16 cellular contexts compared by ENCODE assay signal in genomic region chr3:159806412-159806811, GRCh38. TPM values are rescaled to one million over a fixed set of nuclear protein-coding genes. Genes with fewer than 3 reads are reported as not detected.
DNase-seq lines count a peak whose midpoint lies in the region; ATAC-seq and TF ChIP-seq lines count a peak whose summit lies in the region.
"Had no signal": no experiment of that assay in that cellular context is flagged by ENCODE, and none has a peak within 500 bp of the region (broad histone marks: within the 10 kb centered on the region; RNA-seq: fewer than 3 reads in every experiment).

No MANE protein-coding gene starts in this region.

- dilution Hi-C loops in mammary epithelial cell (cut with HindIII; ENCODE audit: low sequenced_read_pairs), result no loop called here

- no peaks in the 10 kb centered on the region for H3K9me3 Mint-ChIP-seq in MCF 10A (ENCODE audit: unreplicated experiment)
- H3K9me3 Mint-ChIP-seq in nephron, result no peaks in the 10 kb centered on the region
- H3K9me3 Mint-ChIP-seq: activated CD4-positive, alpha-beta memory T cell treated with anti-CD3 and anti-CD28 coated beads, Interleukin-2, amount 10 ng/mL, durations not matched to agents 7 days and 5 days; activated T-helper 17 cell treated with anti-CD3 and anti-CD28 coated beads, Interleukin-2, amount 50 U/mL, for 72 hours had no signal

- BruUV-seq in MCF 10A (replicated peaks; lab: Mats Ljungman, UMichigan) (no TSS peak), mammary epithelial cell (replicated peaks; lab: Mats Ljungman, UMichigan) (no TSS peak)

- ATAC-seq in upper lobe of right lung, result peak; percentile 36
- ATAC-seq: activated T-helper 17 cell treated with anti-CD3 and anti-CD28 coated beads, Interleukin-2, amount 50 U/mL, for 72 hours had no signal

- DNase-seq in MCF 10A (ENCODE audit: unreplicated experiment) (no peak), mammary epithelial cell (no peak), fibroblast of lung (ENCODE audit: low read depth in 2 of 2) (peak in 1 of 2 donors; percentile 81), upper lobe of right lung (no peak), NCI-H128 (lab: John Stamatoyannopoulos, UW; ENCODE audit: unreplicated experiment) (no peak)
- no peak for DNase-seq in activated CD4-positive, alpha-beta T cell treated with anti-CD3 and anti-CD28 coated beads, Interleukin-2, amount 50 U/mL, for 4 hours
- DNase-seq in stimulated activated CD4-positive, alpha-beta T cell treated with anti-CD3 and anti-CD28 coated beads, Interleukin-2, amount 100 ng/mL, for 24 hours, result no peak
- DNase-seq: ACHN; activated CD4-positive, alpha-beta memory T cell treated with anti-CD3 and anti-CD28 coated beads, Interleukin-2, amount 10 ng/mL, durations not matched to agents 7 days and 5 days; Caco-2; NCI-H1048; NCI-H2227 treated with DMSO at 0.1 percent for 48 hours; trophoblast cell had no signal

- no peak overlapping the region for H2AFZ ChIP-seq in mammary epithelial cell (ENCODE audit: low read depth, low read length)
- no peak overlapping the region for H2AFZ ChIP-seq in fibroblast of lung (ENCODE audit: low read length)
- H2AFZ ChIP-seq: parathyroid adenoma had no signal

- H3K27me3 Mint-ChIP-seq in MCF 10A (ENCODE audit: insufficient read depth, unreplicated experiment) (no peaks in the 10 kb centered on the region), nephron (ENCODE audit: low read depth) (no peaks in the 10 kb centered on the region)

- WGBS in mammary epithelial cell (ENCODE audit: low coverage, missing lambda C conversion rate), result 66% methylated on average over 5 of the region's 5 CpGs

- H3K27me3 ChIP-seq in mammary epithelial cell (ENCODE audit: insufficient read depth, low read length), result no peaks in the 10 kb centered on the region
- no peaks in the 10 kb centered on the region for H3K27me3 ChIP-seq in fibroblast of lung (ENCODE audit: control insufficient read depth, insufficient read depth, low read length)
- H3K27me3 ChIP-seq in upper lobe of right lung, result no peaks in the 10 kb centered on the region

- POLR2A ChIA-PET in MCF 10A (lab: Yijun Ruan, JAX), result interaction anchor here (0.7 to 4.3 kb wide), 6 partner anchors 19 to 82 kb away, joined by 3 to 28 read pairs (median 6); no protein-coding TSS in a partner anchor

- H3K27ac Mint-ChIP-seq in MCF 10A (ENCODE audit: low read depth, unreplicated experiment) (peak overlapping the region; percentile 16), nephron (peak overlapping the region in 2 of 3 experiments; percentile 1 to 57)
- H3K27ac Mint-ChIP-seq: activated CD4-positive, alpha-beta memory T cell treated with anti-CD3 and anti-CD28 coated beads, Interleukin-2, amount 10 ng/mL, durations not matched to agents 7 days and 5 days; activated T-helper 17 cell treated with anti-CD3 and anti-CD28 coated beads, Interleukin-2, amount 50 U/mL, for 72 hours had no signal

- H3K79me2 ChIP-seq in mammary epithelial cell (ENCODE audit: insufficient read depth, low read length) (peaks cover 92% of the 10 kb centered on the region), fibroblast of lung (ENCODE audit: control insufficient read depth, insufficient read depth, low read length) (peaks cover 71% of the 10 kb centered on the region)
- H3K79me2 ChIP-seq: parathyroid adenoma had no signal

- intact Hi-C loops in MCF 10A (cut with micrococcal nuclease) (loop anchor here (5.0 kb wide), 1 partner anchor 201 kb away; no protein-coding TSS in a partner anchor), mammary epithelial cell (cut with micrococcal nuclease) (no loop called here), upper lobe of right lung (cut with DNase I) (loop anchor here (10.0 kb wide), 1 partner anchor 192 kb away; no protein-coding TSS in a partner anchor)

- H3K36me3 ChIP-seq in mammary epithelial cell (ENCODE audit: insufficient read depth, low read length), result no peaks in the 10 kb centered on the region
- H3K36me3 ChIP-seq in fibroblast of lung (ENCODE audit: control insufficient read depth, insufficient read depth, low read length), result no peaks in the 10 kb centered on the region
- H3K36me3 ChIP-seq in upper lobe of right lung, result no peaks in the 10 kb centered on the region

- in situ Hi-C loops in mammary epithelial cell (cut with MboI; ENCODE audit: low sequenced_read_pairs in 2 of 2), result loop anchor here in 1 of 2 donors (25.0 kb wide), 1 partner anchor 544 kb away; no protein-coding TSS in a partner anchor

- H3K27ac ChIP-seq in mammary epithelial cell (ENCODE audit: insufficient read depth, low read depth, low read length) (no peak overlapping the region), fibroblast of lung (ENCODE audit: insufficient read depth, low read length) (no peak overlapping the region), upper lobe of right lung (no peak overlapping the region)
- H3K27ac ChIP-seq: parathyroid adenoma had no signal

- H3K4me3 Mint-ChIP-seq in MCF 10A (ENCODE audit: unreplicated experiment) (no peak overlapping the region), nephron (no peak overlapping the region)
- H3K4me3 Mint-ChIP-seq: activated CD4-positive, alpha-beta memory T cell treated with anti-CD3 and anti-CD28 coated beads, Interleukin-2, amount 10 ng/mL, durations not matched to agents 7 days and 5 days; activated T-helper 17 cell treated with anti-CD3 and anti-CD28 coated beads, Interleukin-2, amount 50 U/mL, for 72 hours had no signal

- no peak overlapping the region for H3K4me2 ChIP-seq in mammary epithelial cell (ENCODE audit: insufficient read depth, low read depth, low read length)
- peak overlapping the region; percentile 9 for H3K4me2 ChIP-seq in fibroblast of lung (ENCODE audit: extremely low read depth, insufficient read depth, low read length)

- H3K4me3 ChIP-seq in mammary epithelial cell (replicated peaks in 1 of 3; ENCODE audit: insufficient read depth in 1 of 3, low read depth in 2 of 3, low read length in 3 of 3), result no peak overlapping the region
- H3K4me3 ChIP-seq in fibroblast of lung (replicated peaks in 1 of 4; ENCODE audit: control extremely low read depth in 1 of 4, insufficient read depth in 1 of 4, low read depth in 3 of 4, low read length in 4 of 4), result no peak overlapping the region
- no peak overlapping the region for H3K4me3 ChIP-seq in upper lobe of right lung

- H3K9me3 ChIP-seq in mammary epithelial cell (replicated peaks; ENCODE audit: insufficient read depth, low read length), result no peaks in the 10 kb centered on the region
- H3K9me3 ChIP-seq in fibroblast of lung (ENCODE audit: control insufficient read depth, insufficient read depth, low read depth, low read length), result no peaks in the 10 kb centered on the region
- H3K9me3 ChIP-seq in upper lobe of right lung, result no peaks in the 10 kb centered on the region
- H3K9me3 ChIP-seq: Caco-2 had no signal

- no peak overlapping the region for H3K9ac ChIP-seq in mammary epithelial cell (ENCODE audit: insufficient read depth, low read length)
- no peak overlapping the region for H3K9ac ChIP-seq in fibroblast of lung (ENCODE audit: insufficient read depth, low read length)
- H3K9ac ChIP-seq: parathyroid adenoma had no signal

- H3K4me1 Mint-ChIP-seq in MCF 10A (ENCODE audit: insufficient read depth, unreplicated experiment) (peaks cover 32% of the 10 kb centered on the region), nephron (peaks cover 40% of the 10 kb centered on the region)
- H3K4me1 Mint-ChIP-seq: activated CD4-positive, alpha-beta memory T cell treated with anti-CD3 and anti-CD28 coated beads, Interleukin-2, amount 10 ng/mL, durations not matched to agents 7 days and 5 days; activated T-helper 17 cell treated with anti-CD3 and anti-CD28 coated beads, Interleukin-2, amount 50 U/mL, for 72 hours had no signal

- H4K20me1 ChIP-seq in mammary epithelial cell (ENCODE audit: insufficient read depth, low read length), result no peaks in the 10 kb centered on the region
- no peaks in the 10 kb centered on the region for H4K20me1 ChIP-seq in fibroblast of lung (ENCODE audit: control insufficient read depth, extremely low read depth, insufficient read depth, low read length)

- TF ChIP-seq CTCF in MCF 10A (IDR thresholded peaks at IDR 0.05; ENCODE audit: unreplicated experiment) (no peak), mammary epithelial cell (conservative IDR thresholded peaks at IDR 0.05 in 1 of 2, IDR thresholded peaks at IDR 0.05 in 1 of 2; ENCODE audit: extremely low read depth in 1 of 2, insufficient read depth in 1 of 2, low read depth in 1 of 2, low read length in 2 of 2) (no peak), fibroblast of lung (conservative IDR thresholded peaks at IDR 0.05 in 1 of 2, IDR thresholded peaks at IDR 0.05 in 1 of 2; ENCODE audit: low read depth in 1 of 2, low read length in 2 of 2) (peak in 1 of 2 donors; percentile 14), nephron (IDR thresholded peaks at IDR 0.05; ENCODE audit: unreplicated experiment in 3 of 3) (no peak), upper lobe of right lung (IDR thresholded peaks at IDR 0.05) (no peak)

- no peaks in the 10 kb centered on the region for H3K36me3 Mint-ChIP-seq in MCF 10A (ENCODE audit: insufficient read depth, unreplicated experiment)
- H3K36me3 Mint-ChIP-seq in nephron (ENCODE audit: low read depth), result peaks cover 3% of the 10 kb centered on the region

- CTCF ChIA-PET in MCF 10A (lab: Yijun Ruan, JAX), result interaction anchor here (0.9 to 8.4 kb wide), 28 partner anchors 8 to 545 kb away, joined by 3 to 169 read pairs (median 16); partner anchors contain the start of gene SCHIP1
- CTCF ChIA-PET in mammary epithelial cell (lab: Charles Lee; ENCODE audit: low non-redundant PET), result interaction anchor here (0.7 kb wide), 1 partner anchor 27 kb away, joined by 11 read pairs; no protein-coding TSS in a partner anchor

- H3K4me1 ChIP-seq in mammary epithelial cell (ENCODE audit: insufficient read depth, low read length) (peaks cover 23% of the 10 kb centered on the region), fibroblast of lung (ENCODE audit: control insufficient read depth, extremely low read depth, insufficient read depth, low read length) (peaks cover 14% of the 10 kb centered on the region), upper lobe of right lung (peaks cover 31% of the 10 kb centered on the region)
- H3K4me1 ChIP-seq: parathyroid adenoma had no signal

RNA-seq across cellular contexts. Expression of gene SCHIP1, which starts 33.2 kb away (rescaled TPM):
- total RNA-seq in MCF 10A (2022) (1.2 and 5.9 TPM in 2 replicates), mammary epithelial cell (1 to 10 TPM; 5.4 to 8.5 TPM), fibroblast of lung (6.9 and 8.8 TPM in 2 replicates), upper lobe of right lung (15.0 TPM)
- polyA plus RNA-seq in mammary epithelial cell (5.7 TPM), fibroblast of lung (2.3 and 4.1 TPM in 2 replicates)
- polyA minus RNA-seq in mammary epithelial cell (1.2 TPM), fibroblast of lung (ENCODE audit: low replicate concordance) (0.11 and 0.43 TPM in 2 replicates)
- 1.5 and 5.7 TPM in 2 replicates for polyA plus RNA-seq in fibroblast of lung (2012)
- total RNA-seq: activated T-helper 17 cell treated with anti-CD3 and anti-CD28 coated beads, Interleukin-2, amount 50 U/mL, for 72 hours had no signal
